26 cellular contexts compared by ENCODE assay signal in genomic region chr9:35948451-35948850, GRCh38. TPM values are rescaled to one million over a fixed set of nuclear protein-coding genes. Genes with fewer than 3 reads are reported as not detected.
"Had no signal": no experiment of that assay in that cellular context is flagged by ENCODE, and none has a peak within 500 bp of the region (broad histone marks: within the 10 kb centered on the region; RNA-seq: fewer than 3 reads in every experiment).

No MANE protein-coding gene starts in this region.

- H3K36me3 Mint-ChIP-seq: activated naive CD4-positive, alpha-beta T cell treated with anti-CD3 and anti-CD28 coated beads, Interleukin-2, amount 50 U/mL, for 72 hours; natural killer cell treated with Interleukin-12 subunit alpha and Interleukin-12 subunit beta and Interleukin-15 and Interleukin-18, amount 100 ng/mL, for 72 hours; stimulated activated naive B cell treated with anti-CD40 and anti-IgM and Interleukin-4, amounts not matched to agents 10 μg/mL and 1 μg/mL and 100 μg/mL, for 72 hours had no signal

- H3K36me3 ChIP-seq: adrenal gland, breast epithelium, spleen, thoracic aorta had no signal

- H3K27ac Mint-ChIP-seq: activated naive CD4-positive, alpha-beta T cell treated with anti-CD3 and anti-CD28 coated beads, Interleukin-2, amount 50 U/mL, for 72 hours; dendritic cell treated with granulocyte-macrophage colony-stimulating factor and Interleukin-4, amounts not matched to agents 40 ng/mL and 50 ng/mL, for 4 days; effector memory CD8-positive, alpha-beta T cell; natural killer cell treated with Interleukin-12 subunit alpha and Interleukin-12 subunit beta and Interleukin-15 and Interleukin-18, amount 100 ng/mL, for 72 hours; stimulated activated naive B cell treated with anti-CD40 and anti-IgM and Interleukin-4, amounts not matched to agents 10 μg/mL and 1 μg/mL and 100 μg/mL, for 72 hours had no signal

- H3K9me3 ChIP-seq: adrenal gland, breast epithelium, spleen, thoracic aorta had no signal

- H3K27ac ChIP-seq: thoracic aorta, VCaP had no signal

- ATAC-seq: activated naive CD4-positive, alpha-beta T cell treated with anti-CD3 and anti-CD28 coated beads, Interleukin-2, amount 50 U/mL, for 72 hours; activated T-cell treated with anti-CD3 and anti-CD28 coated beads, Interleukin-2, amount 50 U/mL, for 4 hours; effector memory CD8-positive, alpha-beta T cell; natural killer cell treated with Interleukin-12 subunit alpha and Interleukin-12 subunit beta and Interleukin-15 and Interleukin-18, amount 100 ng/mL, for 72 hours; stimulated activated naive B cell treated with anti-CD40 and anti-IgM and Interleukin-4, amounts not matched to agents 10 μg/mL and 1 μg/mL and 100 μg/mL, for 72 hours had no signal

- H3K9me3 Mint-ChIP-seq: activated naive CD4-positive, alpha-beta T cell treated with anti-CD3 and anti-CD28 coated beads, Interleukin-2, amount 50 U/mL, for 72 hours; activated T-cell treated with anti-CD3 and anti-CD28 coated beads, Interleukin-2, amount 50 U/mL, for 4 hours; dendritic cell treated with granulocyte-macrophage colony-stimulating factor and Interleukin-4, amounts not matched to agents 40 ng/mL and 50 ng/mL, for 4 days; effector memory CD8-positive, alpha-beta T cell; natural killer cell treated with Interleukin-12 subunit alpha and Interleukin-12 subunit beta and Interleukin-15 and Interleukin-18, amount 100 ng/mL, for 72 hours; stimulated activated naive B cell treated with anti-CD40 and anti-IgM and Interleukin-4, amounts not matched to agents 10 μg/mL and 1 μg/mL and 100 μg/mL, for 72 hours had no signal

- H3K27me3 ChIP-seq: adrenal gland, breast epithelium had no signal

- DNase-seq: activated CD4-positive, alpha-beta T cell treated with anti-CD3 and anti-CD28 coated beads, Interleukin-2, amount 50 U/mL, for 1 hour; activated CD4-positive, CD25-positive, alpha-beta regulatory T cell treated with anti-CD3 and anti-CD28 coated beads, Interleukin-2, amount 50 U/mL, for 72 hours; activated CD8-positive, alpha-beta memory T cell treated with anti-CD3 and anti-CD28 coated beads, Interleukin-2, amount 50 U/mL, for 4 hours; activated effector memory CD4-positive, alpha-beta T cell treated with anti-CD3 and anti-CD28 coated beads, Interleukin-2, amount 50 U/mL, for 16 hours; activated T-cell treated with anti-CD3 and anti-CD28 coated beads, Interleukin-2, amount 50 U/mL, for 4 hours; adrenal gland; cerebellar nuclear complex; effector memory CD8-positive, alpha-beta T cell; occipital lobe; posterior cingulate gyrus; retina; spleen; stimulated activated naive B cell treated with anti-CD40 and anti-IgM and Interleukin-4, amounts not matched to agents 10 μg/mL and 1 μg/mL and 100 μg/mL, for 72 hours; T-helper 17 cell had no signal

- H3K4me3 Mint-ChIP-seq: activated T-cell treated with anti-CD3 and anti-CD28 coated beads, Interleukin-2, amount 50 U/mL, for 4 hours; dendritic cell treated with granulocyte-macrophage colony-stimulating factor and Interleukin-4, amounts not matched to agents 40 ng/mL and 50 ng/mL, for 4 days; effector memory CD8-positive, alpha-beta T cell; natural killer cell treated with Interleukin-12 subunit alpha and Interleukin-12 subunit beta and Interleukin-15 and Interleukin-18, amount 100 ng/mL, for 72 hours; stimulated activated naive B cell treated with anti-CD40 and anti-IgM and Interleukin-4, amounts not matched to agents 10 μg/mL and 1 μg/mL and 100 μg/mL, for 72 hours had no signal

- H3K4me3 ChIP-seq: adrenal gland, breast epithelium, spleen, thoracic aorta had no signal

RNA-seq across cellular contexts. Expression of gene OR2S2, which starts 9.5 kb away (rescaled TPM):
- total RNA-seq: activated naive CD4-positive, alpha-beta T cell treated with anti-CD3 and anti-CD28 coated beads, Interleukin-2, amount 50 U/mL, for 72 hours; activated T-cell treated with anti-CD3 and anti-CD28 coated beads, Interleukin-2, amount 50 U/mL, for 4 hours; adrenal gland; astrocyte; breast epithelium; epithelial cell of proximal tubule; frontal cortex; kidney epithelial cell; liver; natural killer cell treated with Interleukin-12 subunit alpha and Interleukin-12 subunit beta and Interleukin-15 and Interleukin-18, amount 100 ng/mL, for 72 hours; occipital lobe; spleen; T-helper 17 cell; thoracic aorta; ureter had no signal
- polyA plus RNA-seq: adrenal gland, liver, spleen had no signal

RNA-seq across cellular contexts. Expression of gene SPAAR, which starts 39.2 kb away (rescaled TPM):
- total RNA-seq: activated naive CD4-positive, alpha-beta T cell treated with anti-CD3 and anti-CD28 coated beads, Interleukin-2, amount 50 U/mL, for 72 hours; activated T-cell treated with anti-CD3 and anti-CD28 coated beads, Interleukin-2, amount 50 U/mL, for 4 hours; kidney epithelial cell; natural killer cell treated with Interleukin-12 subunit alpha and Interleukin-12 subunit beta and Interleukin-15 and Interleukin-18, amount 100 ng/mL, for 72 hours; T-helper 17 cell had no signal

RNA-seq across cellular contexts. Expression of gene HRCT1, which starts 42.4 kb away (rescaled TPM):
- total RNA-seq: activated naive CD4-positive, alpha-beta T cell treated with anti-CD3 and anti-CD28 coated beads, Interleukin-2, amount 50 U/mL, for 72 hours; activated T-cell treated with anti-CD3 and anti-CD28 coated beads, Interleukin-2, amount 50 U/mL, for 4 hours; epithelial cell of proximal tubule; natural killer cell treated with Interleukin-12 subunit alpha and Interleukin-12 subunit beta and Interleukin-15 and Interleukin-18, amount 100 ng/mL, for 72 hours; occipital lobe; T-helper 17 cell had no signal
